ENCODE assay signal across 24 cellular contexts in genomic region chr17:81378941-81379511, GRCh38. TPM values are rescaled to one million over a fixed set of nuclear protein-coding genes. Genes with fewer than 3 reads are reported as not detected.
DNase-seq lines count a peak whose midpoint lies in the region; ATAC-seq, FAIRE-seq and TF ChIP-seq lines count a peak whose summit lies in the region.
"Had no signal": no experiment of that assay in that cellular context is flagged by ENCODE, and none has a peak within 500 bp of the region (broad histone marks: within the 10 kb centered on the region; RNA-seq: fewer than 3 reads in every experiment).

No MANE protein-coding gene starts in this region.

- POLR2A ChIA-PET in HepG2 (lab: Yijun Ruan, JAX), result no interaction called here

- H2AFZ ChIP-seq in HepG2 (ENCODE audit: low read length), result no peak overlapping the region

- ATAC-seq in Right ventricle myocardium inferior, result no peak
- ATAC-seq in HepG2, result peak; percentile 28
- ATAC-seq in GM21786 (IDR thresholded peaks at IDR 0.05; ENCODE audit: unreplicated experiment), result no peak
- no peak for ATAC-seq in left cardiac atrium
- ATAC-seq: stimulated activated effector memory CD8-positive, alpha-beta T cell treated with anti-CD3 and anti-CD28 coated beads, Interleukin-12 subunit alpha, Interleukin-12 subunit beta, amount 100 ng/mL, for 72 hours had no signal

- no peaks in the 10 kb centered on the region for H3K36me3 ChIP-seq in HepG2 (replicated peaks in 1 of 2; ENCODE audit: control insufficient read depth in 1 of 2, insufficient read depth in 2 of 2, low read length in 2 of 2)
- H3K36me3 ChIP-seq in transverse colon, result no peaks in the 10 kb centered on the region
- H3K36me3 ChIP-seq: thyroid gland had no signal

- DNase-seq in Right ventricle myocardium inferior (ENCODE audit: missing footprints) (peak; percentile 23), cardiac septum (ENCODE audit: low spot score) (no peak), dorsolateral prefrontal cortex (no peak), HepG2 (ENCODE audit: low spot score) (no peak), transverse colon (no peak), NCI-H82 (lab: John Stamatoyannopoulos, UW) (no peak), left cardiac atrium (no peak)
- DNase-seq: activated CD4-positive, alpha-beta T cell treated with anti-CD3 and anti-CD28 coated beads, Interleukin-2, amount 50 U/mL, for 48 hours; activated CD4-positive, CD25-positive, alpha-beta regulatory T cell; activated gamma-delta T cell treated with Interleukin-2 at 50 U/mL for 16 hours; activated T-cell treated with anti-CD3 and anti-CD28 coated beads for 4 hours; immature natural killer cell; NCI-H1092 treated with DMSO at 0.1 percent for 48 hours; NCI-H2029 treated with DMSO at 0.1 percent for 48 hours; NCI-H446 treated with DMSO at 0.1 percent for 48 hours; NK-92 treated with Interleukin-12 subunit alpha and Interleukin-12 subunit beta, amount 100 ng/mL, for 24 hours; stimulated activated CD4-positive, alpha-beta T cell treated with anti-CD3 and anti-CD28 coated beads, Interleukin-1b, Interleukin-23, amount 100 ng/mL, for 48 hours; T-helper 9 cell had no signal

- H3K27me3 ChIP-seq in dorsolateral prefrontal cortex, result no peaks in the 10 kb centered on the region
- H3K27me3 ChIP-seq in HepG2 (ENCODE audit: control insufficient read depth in 1 of 2, insufficient read depth in 2 of 2, low read length in 2 of 2), result peaks cover 14 to 73% of the 10 kb centered on the region in 2 experiments
- no peaks in the 10 kb centered on the region for H3K27me3 ChIP-seq in transverse colon
- H3K27me3 ChIP-seq: thyroid gland had no signal

- no peak for TF ChIP-seq RAD21 in HepG2 (CRISPR knock-in tag; IDR thresholded peaks at IDR 0.05)

- no peaks in the 10 kb centered on the region for H3K9me3 ChIP-seq in HepG2 (ENCODE audit: low read length)
- no peaks in the 10 kb centered on the region for H3K9me3 ChIP-seq in transverse colon
- H3K9me3 ChIP-seq: thyroid gland had no signal

- H3K4me2 ChIP-seq in HepG2 (ENCODE audit: low read depth, low read length), result peak overlapping the region; percentile 39; the same call in 1 of the 2 replicates

- intact Hi-C loops in Right ventricle myocardium inferior (cut with DNase I) (no loop called here), cardiac septum (cut with DNase I) (no loop called here), dorsolateral prefrontal cortex (cut with DNase I) (loop anchor here in 1 of 2 donors (10.0 kb wide), 1 partner anchor 84 kb away; the partner anchor contains the start of gene SLC38A10), HepG2 (cut with micrococcal nuclease; ENCODE audit: unreplicated experiment) (no loop called here), transverse colon (cut with DNase I; ENCODE audit: low total_unique reads) (no loop called here), left cardiac atrium (cut with DNase I) (no loop called here)

- TF ChIP-seq CTCF in dorsolateral prefrontal cortex (IDR thresholded peaks at IDR 0.05 in 54 of 56, conservative IDR thresholded peaks at IDR 0.05 in 2 of 56; ENCODE audit: low read depth in 1 of 56, partially characterized antibody in 56 of 56) (no peak), HepG2 (CRISPR knock-in tag; IDR thresholded peaks at IDR 0.05) (no peak), transverse colon (IDR thresholded peaks at IDR 0.05) (no peak)

- no peak for FAIRE-seq in HepG2 (lab: Jason Lieb, UNC)
- FAIRE-seq: A204.1, endothelial cell of umbilical vein had no signal

- peak overlapping the region in 51 of 59 donors; percentile 10 to 86 (median 72) for H3K27ac ChIP-seq in dorsolateral prefrontal cortex
- no peak overlapping the region for H3K27ac ChIP-seq in HepG2 (ENCODE audit: extremely low read length, insufficient read depth, low read length)
- peak overlapping the region in 1 of 4 donors; percentile 29 for H3K27ac ChIP-seq in transverse colon
- H3K27ac ChIP-seq: thyroid gland had no signal

- H3K9ac ChIP-seq in HepG2 (ENCODE audit: insufficient read depth, low read depth, low read length), result no peak overlapping the region

- TF ChIP-seq EP300 in HepG2 (IDR thresholded peaks at IDR 0.05; ENCODE audit: low read depth in 2 of 2, low read length in 2 of 2) (no peak), HepG2 (CRISPR knock-in tag; IDR thresholded peaks at IDR 0.05; ENCODE audit: borderline replicate concordance) (no peak), transverse colon (IDR thresholded peaks at IDR 0.05; ENCODE audit: low read depth) (no peak)

- no peaks in the 10 kb centered on the region for H3K79me2 ChIP-seq in HepG2 (ENCODE audit: insufficient read depth, low read length)

- WGBS in HepG2 (ENCODE audit: low lambda C conversion rate), result 62% methylated on average over 8 of the region's 11 CpGs
- 83% methylated on average over 11 of the region's 11 CpGs; no CpG with 5 or more reads in 1 of the 2 donors for WGBS in transverse colon (ENCODE audit: low coverage in 1 of 2), 2 donors

- H3K4me3 ChIP-seq in dorsolateral prefrontal cortex (no peak overlapping the region), HepG2 (replicated peaks in 1 of 3; ENCODE audit: insufficient read depth in 1 of 3, low read depth in 2 of 3, low read length in 3 of 3) (peak overlapping the region in 1 of 3 experiments; percentile 10; a peak in 1 of 6 replicates), transverse colon (no peak overlapping the region)
- H3K4me3 ChIP-seq: lung, thyroid gland had no signal

- H3K4me1 ChIP-seq in HepG2 (ENCODE audit: insufficient read depth, low read length) (peaks cover 2% of the 10 kb centered on the region; the same call in 1 of the 2 replicates), transverse colon (no peaks in the 10 kb centered on the region)
- H3K4me1 ChIP-seq: thyroid gland had no signal

- no TSS peak for BruUV-seq in HepG2 (replicated peaks; lab: Mats Ljungman, UMichigan)

- in situ Hi-C loops in HepG2 (cut with HindIII; ENCODE audit: extremely low pct_ligation_motif_present, low pct_unique_long_range_greater_than_20kb) (no loop called here), transverse colon (cut with MboI; ENCODE audit: low pct_ligation_motif_present in 1 of 4, low pct_unique_long_range_greater_than_20kb in 1 of 4, low sequenced_read_pairs in 3 of 4) (loop anchor here in 1 of 4 donors (25.0 kb wide), 2 partner anchors 92 to 108 kb away; partner anchors contain the start of gene SLC38A10)

- CTCF ChIA-PET in HepG2 (lab: Yijun Ruan, JAX; ENCODE audit: low intra/inter-chr PET ratio, low total read pairs), result no interaction called here

- TF ChIP-seq POLR2A in HepG2 (IDR thresholded peaks at IDR 0.05; ENCODE audit: insufficient read depth in 1 of 2, low read depth in 2 of 2, low read length in 2 of 2) (no peak), transverse colon (IDR thresholded peaks at IDR 0.05) (no peak)

- no peaks in the 10 kb centered on the region for H4K20me1 ChIP-seq in HepG2 (ENCODE audit: insufficient read depth, low read length)

TF ChIP-seq in HepG2, 621 proteins besides CTCF, POLR2A, EP300 and RAD21 (continues in another document):
- no peak for TF ChIP-seq ZNF446 (CRISPR knock-in tag; IDR thresholded peaks at IDR 0.05)
- TF ChIP-seq ZNF550 (CRISPR knock-in tag; IDR thresholded peaks at IDR 0.05; ENCODE audit: borderline replicate concordance), result no peak
- TF ChIP-seq ZFP91 (CRISPR knock-in tag; IDR thresholded peaks at IDR 0.05; ENCODE audit: borderline replicate concordance), result no peak
- 0 out of 2 replicates have a peak, but pooled peaks have one; percentile 27 for TF ChIP-seq DR1 (CRISPR knock-in tag; IDR thresholded peaks at IDR 0.05)
- TF ChIP-seq HNRNPH1 (optimal IDR thresholded peaks at IDR 0.05; ENCODE audit: low read depth, low read length), result no peak
- TF ChIP-seq HNRNPL (IDR thresholded peaks at IDR 0.05; ENCODE audit: low read depth, low read length), result peak; percentile 72
- no peak for TF ChIP-seq ZNF747 (CRISPR knock-in tag; IDR thresholded peaks at IDR 0.05; ENCODE audit: borderline replicate concordance)

RNA-seq across cellular contexts. Expression of gene BAHCC1, which starts 16.2 kb away (rescaled TPM):
- total RNA-seq in Right ventricle myocardium inferior, result 9.9 TPM
- 13.5 TPM for total RNA-seq in cardiac septum
- total RNA-seq in dorsolateral prefrontal cortex, result 10 to 100 TPM; 25.1 to 66.1 (median 38.0) TPM
- total RNA-seq in HepG2 (2016; rRNA removed; fragmentation: Illumina TruSeq; extraction: Trizol), result 0.94 and 1.7 TPM in 2 replicates
- 1.4 and 1.8 TPM in 2 replicates for total RNA-seq in HepG2 (2016; cell fraction: cytosol; rRNA removed; fragmentation: Illumina TruSeq; extraction: Trizol; ENCODE audit: low read depth)
- total RNA-seq in HepG2 (2016; cell fraction: insoluble cytoplasmic fraction; rRNA removed; fragmentation: Illumina TruSeq; extraction: Trizol), result 1.2 and 1.8 TPM in 2 replicates
- 1.2 and 1.9 TPM in 2 replicates for total RNA-seq in HepG2 (2016; cell fraction: membrane; rRNA removed; fragmentation: Illumina TruSeq; extraction: Trizol)
- total RNA-seq in HepG2 (2016; cell fraction: nucleus; rRNA removed; fragmentation: Illumina TruSeq; extraction: Trizol), result 2.8 and 3.9 TPM in 2 replicates
- 1.4 TPM in 2 replicates for polyA plus RNA-seq in HepG2 (2011; rRNA removed)
- polyA plus RNA-seq in HepG2 (2011; cell fraction: cytosol; rRNA removed), result 0.42 and 0.64 TPM in 2 replicates
- polyA plus RNA-seq in HepG2 (2011; cell fraction: nucleus; rRNA removed), result 15.9 and 22.2 TPM in 2 replicates
- polyA plus RNA-seq in HepG2 (2012), result 1.8 and 2.5 TPM in 2 replicates
- 1.1 and 1.4 TPM in 2 replicates for polyA plus RNA-seq in HepG2 (2016; cell fraction: cytosol; fragmentation: Illumina TruSeq; extraction: Trizol; ENCODE audit: low read depth)
- 1.3 and 1.9 TPM in 2 replicates for polyA plus RNA-seq in HepG2 (2016; cell fraction: insoluble cytoplasmic fraction; fragmentation: Illumina TruSeq; extraction: Trizol; ENCODE audit: low read depth)
- 1.9 and 2.3 TPM in 2 replicates for polyA plus RNA-seq in HepG2 (2016; cell fraction: membrane; fragmentation: Illumina TruSeq; extraction: Trizol; ENCODE audit: low read depth)
- polyA plus RNA-seq in HepG2 (2016; cell fraction: nucleus; fragmentation: Illumina TruSeq; extraction: Trizol; ENCODE audit: insufficient read depth, low read depth), result 9.5 and 11.0 TPM in 2 replicates
- polyA minus RNA-seq in HepG2 (2011; rRNA and poly(A)+ RNA removed; ENCODE audit: low replicate concordance), result 1.7 and 5.4 TPM in 2 replicates
- polyA minus RNA-seq in HepG2 (2011; cell fraction: cytosol; rRNA and poly(A)+ RNA removed), result 1.1 and 1.9 TPM in 2 replicates
- polyA minus RNA-seq in HepG2 (2011; cell fraction: nucleus; rRNA and poly(A)+ RNA removed), result 5.5 and 5.9 TPM in 2 replicates
- total RNA-seq in transverse colon, result 100 to 1,000 TPM in 1 of 4 donors, 10 to 100 TPM in 2, 1 to 10 TPM in 1; 8.7 to 133 (median 12.4) TPM
- 1 to 10 TPM; 8.3 to 9.9 TPM for total RNA-seq in left cardiac atrium
